ENCODE assay signal across 9 cellular contexts in genomic region chr20:37990571-37991151, GRCh38. TPM values are rescaled to one million over a fixed set of nuclear protein-coding genes. Genes with fewer than 3 reads are reported as not detected.
DNase-seq lines count a peak whose midpoint lies in the region; ATAC-seq, FAIRE-seq and TF ChIP-seq lines count a peak whose summit lies in the region.
"Had no signal": no experiment of that assay in that cellular context is flagged by ENCODE, and none has a peak within 500 bp of the region (broad histone marks: within the 10 kb centered on the region; RNA-seq: fewer than 3 reads in every experiment).

No MANE protein-coding gene starts in this region.

- H3F3A ChIP-seq in neural cell (ENCODE audit: insufficient read depth, low read length, poor library complexity, severe bottlenecking), result no peaks in the 10 kb centered on the region

- H3K27ac ChIP-seq in VCaP (peak overlapping the region; percentile 87), neural cell (ENCODE audit: low read length) (peak overlapping the region; percentile 48)
- H3K27ac ChIP-seq: SJCRH30 had no signal

- no peak overlapping the region for H3K4me3 ChIP-seq in neural cell (ENCODE audit: low read length)
- H3K4me3 ChIP-seq: SJCRH30 had no signal

- H3K27me3 ChIP-seq in neural cell (ENCODE audit: insufficient read depth, low read depth, low read length), result no peaks in the 10 kb centered on the region
- H3K27me3 ChIP-seq: SJCRH30 had no signal

- FAIRE-seq in D721Med (lab: Jason Lieb, UNC), result no peak

- no peaks in the 10 kb centered on the region for H3K9me3 ChIP-seq in neural cell (ENCODE audit: low read length)
- H3K9me3 ChIP-seq: SJCRH30 had no signal

- no peaks in the 10 kb centered on the region for H3K9me2 ChIP-seq in neural cell (ENCODE audit: insufficient read depth, low read length)

- no peak overlapping the region for H2AFZ ChIP-seq in neural cell (ENCODE audit: low read depth, low read length)

- TF ChIP-seq RAD21 in neural cell (conservative IDR thresholded peaks at IDR 0.05), result no peak

- no peaks in the 10 kb centered on the region for H3K36me3 ChIP-seq in neural cell (ENCODE audit: insufficient read depth, low read length)

- peak; percentile 91 for ATAC-seq in GM21447 (IDR thresholded peaks at IDR 0.05; ENCODE audit: unreplicated experiment)

- TF ChIP-seq EP300 in neural cell (conservative IDR thresholded peaks at IDR 0.05; ENCODE audit: poor library complexity, severe bottlenecking), result peak; percentile 45

- H3K9ac ChIP-seq in neural cell (ENCODE audit: low read length), result peak overlapping the region; percentile 13

- DNase-seq in EL, result peak; percentile 72
- DNase-seq in HT1080 (ENCODE audit: low read depth), result peak; percentile 93
- DNase-seq in dermis blood vessel endothelial cell, result peak; percentile 62
- no peak for DNase-seq in D721Med (ENCODE audit: insufficient read length, low spot score)
- DNase-seq in NCI-H1436 treated with DMSO at 0.1 percent for 48 hours (lab: John Stamatoyannopoulos, UW), result no peak

- no peak overlapping the region for H3K4me2 ChIP-seq in neural cell (ENCODE audit: low read length)

- no peaks in the 10 kb centered on the region for H3K79me2 ChIP-seq in neural cell (replicated peaks; ENCODE audit: insufficient read depth, low read length)

- H4K20me1 ChIP-seq in neural cell (ENCODE audit: insufficient read depth), result no peaks in the 10 kb centered on the region

- TF ChIP-seq CTCF in VCaP (conservative IDR thresholded peaks at IDR 0.05) (no peak), neural cell (IDR thresholded peaks at IDR 0.05; ENCODE audit: poor library complexity, severe bottlenecking) (no peak), D721Med (IDR thresholded peaks at IDR 0.05; ENCODE audit: insufficient read depth, missing control alignments) (no peak)

TF ChIP-seq in neural cell, 6 proteins besides CTCF, POLR2A, EP300 and RAD21:
- TF ChIP-seq POLR2AphosphoS5 (IDR thresholded peaks at IDR 0.05) (no peak), MXI1 (conservative IDR thresholded peaks at IDR 0.05; ENCODE audit: poor library complexity, severe bottlenecking) (no peak), EZH2 (IDR thresholded peaks at IDR 0.05; ENCODE audit: borderline replicate concordance, insufficient read depth, low read length, poor library complexity, severe bottlenecking) (no peak), SMC3 (conservative IDR thresholded peaks at IDR 0.05; ENCODE audit: poor library complexity) (no peak), TAF1 (IDR thresholded peaks at IDR 0.05; ENCODE audit: low read depth) (no peak), REST (IDR thresholded peaks at IDR 0.05; ENCODE audit: borderline replicate concordance) (no peak)

RNA-seq across cellular contexts. Expression of gene TTI1, which starts 42.6 kb away (rescaled TPM):
- total RNA-seq in HT1080 (2014; rRNA removed; shearing (Covaris generic)), result 22.4 and 27.3 TPM in 2 replicates
- polyA plus RNA-seq in HT1080 (2015; cell fraction: cytosol; rRNA removed), result 21.0 and 21.2 TPM in 2 replicates
- polyA plus RNA-seq in HT1080 (2015; cell fraction: nucleus; rRNA removed), result 39.8 and 41.6 TPM in 2 replicates
- total RNA-seq in dermis blood vessel endothelial cell, result 18.5 and 22.2 TPM in 2 replicates
- polyA plus RNA-seq in neural cell, result 17.5 and 20.0 TPM in 2 replicates
- 39.4 and 42.9 TPM in 2 replicates for polyA minus RNA-seq in neural cell

RNA-seq across cellular contexts. Expression of gene RPRD1B, which starts 42.9 kb away (rescaled TPM):
- total RNA-seq in HT1080 (2014; rRNA removed; shearing (Covaris generic)), result 14.0 and 21.2 TPM in 2 replicates
- polyA plus RNA-seq in HT1080 (2015; cell fraction: cytosol; rRNA removed), result 21.1 and 24.2 TPM in 2 replicates
- polyA plus RNA-seq in HT1080 (2015; cell fraction: nucleus; rRNA removed), result 31.6 and 41.2 TPM in 2 replicates
- total RNA-seq in dermis blood vessel endothelial cell, result 17.7 and 22.1 TPM in 2 replicates
- 22.1 and 23.4 TPM in 2 replicates for polyA plus RNA-seq in neural cell
- polyA minus RNA-seq in neural cell, result 50.9 and 55.3 TPM in 2 replicates

Comparison
In these comparisons a context has a peak if more than half of its experiments do, and no peak if none do; other contexts are left out.
1. DNase-seq: peak in EL (single experiment), HT1080 (single experiment) and dermis blood vessel endothelial cell (single experiment); none in D721Med (single experiment) and NCI-H1436 treated with DMSO at 0.1 percent for 48 hours (single experiment).